In the genomic region with DNA sequence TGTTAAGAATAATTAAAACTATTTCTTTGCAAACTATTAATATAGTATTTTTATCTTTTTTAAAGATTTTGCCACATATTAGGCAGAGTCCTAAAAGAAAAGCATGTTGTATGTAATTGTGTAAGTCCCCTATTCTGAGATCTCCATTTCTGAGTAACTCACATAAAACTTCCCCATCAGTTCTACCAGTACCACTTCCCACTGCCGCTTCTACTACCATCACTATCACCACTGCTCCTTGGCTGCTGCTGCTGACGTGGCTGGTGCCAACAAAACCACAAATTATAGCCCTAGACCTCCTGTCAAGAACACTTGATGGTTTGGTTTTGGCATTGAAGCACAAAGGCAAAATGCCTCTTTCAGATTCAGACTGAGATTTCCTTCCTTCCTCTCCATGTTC, we compare ENCODE assay signal across 16 cellular contexts.
DNase-seq lines count a peak whose midpoint lies in the region; ATAC-seq lines count a peak whose summit lies in the region.
"Had no signal": no experiment of that assay in that cellular context is flagged by ENCODE, and none has a peak within 500 bp of the region (broad histone marks: within the 10 kb centered on the region; RNA-seq: fewer than 3 reads in every experiment).

No MANE protein-coding gene starts in this region.

- no peaks in the 10 kb centered on the region for H3K9me3 Mint-ChIP-seq in stimulated activated memory B cell treated with anti-CD40 and anti-IgM and Interleukin-4, amounts not matched to agents 10 μg/mL and 1 μg/mL and 100 μg/mL, for 72 hours
- peaks cover 0 to 4% of the 10 kb centered on the region in 2 donors for H3K9me3 Mint-ChIP-seq in activated T-cell treated with anti-CD3 and anti-CD28 coated beads, Interleukin-2, amount 50 U/mL, for 72 hours
- H3K9me3 Mint-ChIP-seq: CD4-positive, alpha-beta T cell; T-helper 2 cell treated with Interferon-gamma antibody and Interleukin-4, amounts not matched to agents 5 μg/mL and 100 μg/mL, for 36 hours had no signal

- H3K4me1 Mint-ChIP-seq in stimulated activated memory B cell treated with anti-CD40 and anti-IgM and Interleukin-4, amounts not matched to agents 10 μg/mL and 1 μg/mL and 100 μg/mL, for 72 hours = no peaks in the 10 kb centered on the region
- H3K4me1 Mint-ChIP-seq in activated T-cell treated with anti-CD3 and anti-CD28 coated beads, Interleukin-2, amount 50 U/mL, for 72 hours (ENCODE audit: low read depth) = no peaks in the 10 kb centered on the region

- peak; percentile 48 for ATAC-seq in stimulated activated memory B cell treated with anti-CD40 and anti-IgM and Interleukin-4, amounts not matched to agents 10 μg/mL and 1 μg/mL and 100 μg/mL, for 72 hours
- ATAC-seq in activated T-cell treated with anti-CD3 and anti-CD28 coated beads, Interleukin-2, amount 50 U/mL, for 72 hours (replicated peaks in 1 of 2) = no peak
- ATAC-seq in HG02840 (IDR thresholded peaks at IDR 0.05; ENCODE audit: low FRiP score, unreplicated experiment) = no peak
- ATAC-seq: A549 had no signal

- no peak overlapping the region for H3K27ac Mint-ChIP-seq in stimulated activated memory B cell treated with anti-CD40 and anti-IgM and Interleukin-4, amounts not matched to agents 10 μg/mL and 1 μg/mL and 100 μg/mL, for 72 hours
- no peak overlapping the region for H3K27ac Mint-ChIP-seq in activated T-cell treated with anti-CD3 and anti-CD28 coated beads, Interleukin-2, amount 50 U/mL, for 72 hours
- H3K27ac Mint-ChIP-seq: CD4-positive, alpha-beta T cell; T-helper 2 cell treated with Interferon-gamma antibody and Interleukin-4, amounts not matched to agents 5 μg/mL and 100 μg/mL, for 36 hours had no signal

- no peak overlapping the region for H3K4me3 Mint-ChIP-seq in stimulated activated memory B cell treated with anti-CD40 and anti-IgM and Interleukin-4, amounts not matched to agents 10 μg/mL and 1 μg/mL and 100 μg/mL, for 72 hours
- no peak overlapping the region for H3K4me3 Mint-ChIP-seq in activated T-cell treated with anti-CD3 and anti-CD28 coated beads, Interleukin-2, amount 50 U/mL, for 72 hours
- H3K4me3 Mint-ChIP-seq: CD4-positive, alpha-beta T cell; T-helper 2 cell treated with Interferon-gamma antibody and Interleukin-4, amounts not matched to agents 5 μg/mL and 100 μg/mL, for 36 hours had no signal

- DNase-seq in NCI-H1417 (lab: John Stamatoyannopoulos, UW) (peak in 2 of 3 experiments; percentile 9 to 59), NCI-H1417 treated with DMSO at 0.1 percent for 48 hours (lab: John Stamatoyannopoulos, UW) (no peak), NCI-H2107 treated with DMSO at 0.1 percent for 48 hours (lab: John Stamatoyannopoulos, UW; ENCODE audit: unreplicated experiment) (peak; percentile 13), UCSD-AML1 (lab: John Stamatoyannopoulos, UW; ENCODE audit: unreplicated experiment) (peak; percentile 6)
- DNase-seq in activated T-cell treated with anti-CD3 and anti-CD28 coated beads, Interleukin-2, amount 50 U/mL, for 72 hours = no peak
- no peak for DNase-seq in stimulated activated naive CD4-positive, alpha-beta T cell treated with Interleukin-2 at 50 U/mL for 16 hours (lab: John Stamatoyannopoulos, UW)
- DNase-seq: CD4-positive, alpha-beta T cell; DND-41; NCI-H1436; NCI-H1930; NCI-H524; Peyer's patch had no signal

- H3K36me3 Mint-ChIP-seq in stimulated activated memory B cell treated with anti-CD40 and anti-IgM and Interleukin-4, amounts not matched to agents 10 μg/mL and 1 μg/mL and 100 μg/mL, for 72 hours = no peaks in the 10 kb centered on the region
- no peaks in the 10 kb centered on the region for H3K36me3 Mint-ChIP-seq in activated T-cell treated with anti-CD3 and anti-CD28 coated beads, Interleukin-2, amount 50 U/mL, for 72 hours (ENCODE audit: insufficient read depth in 2 of 2)

- H3K27me3 Mint-ChIP-seq in stimulated activated memory B cell treated with anti-CD40 and anti-IgM and Interleukin-4, amounts not matched to agents 10 μg/mL and 1 μg/mL and 100 μg/mL, for 72 hours = peaks cover 7% of the 10 kb centered on the region
- H3K27me3 Mint-ChIP-seq in activated T-cell treated with anti-CD3 and anti-CD28 coated beads, Interleukin-2, amount 50 U/mL, for 72 hours (ENCODE audit: low read depth) = no peaks in the 10 kb centered on the region

Comparison
In these comparisons a context has a peak if more than half of its experiments do, and no peak if none do; other contexts are left out.
1. DNase-seq: peak in NCI-H1417 (2 of 3), NCI-H2107 treated with DMSO at 0.1 percent for 48 hours (single experiment) and UCSD-AML1 (single experiment); none in NCI-H1417 treated with DMSO at 0.1 percent for 48 hours (single experiment), activated T-cell treated with anti-CD3 and anti-CD28 coated beads, Interleukin-2, amount 50 U/mL, for 72 hours (0 of 2) and stimulated activated naive CD4-positive, alpha-beta T cell treated with Interleukin-2 at 50 U/mL for 16 hours (single experiment).